Comparison of ENCODE assay signal across 8 cellular contexts in the genomic region with DNA sequence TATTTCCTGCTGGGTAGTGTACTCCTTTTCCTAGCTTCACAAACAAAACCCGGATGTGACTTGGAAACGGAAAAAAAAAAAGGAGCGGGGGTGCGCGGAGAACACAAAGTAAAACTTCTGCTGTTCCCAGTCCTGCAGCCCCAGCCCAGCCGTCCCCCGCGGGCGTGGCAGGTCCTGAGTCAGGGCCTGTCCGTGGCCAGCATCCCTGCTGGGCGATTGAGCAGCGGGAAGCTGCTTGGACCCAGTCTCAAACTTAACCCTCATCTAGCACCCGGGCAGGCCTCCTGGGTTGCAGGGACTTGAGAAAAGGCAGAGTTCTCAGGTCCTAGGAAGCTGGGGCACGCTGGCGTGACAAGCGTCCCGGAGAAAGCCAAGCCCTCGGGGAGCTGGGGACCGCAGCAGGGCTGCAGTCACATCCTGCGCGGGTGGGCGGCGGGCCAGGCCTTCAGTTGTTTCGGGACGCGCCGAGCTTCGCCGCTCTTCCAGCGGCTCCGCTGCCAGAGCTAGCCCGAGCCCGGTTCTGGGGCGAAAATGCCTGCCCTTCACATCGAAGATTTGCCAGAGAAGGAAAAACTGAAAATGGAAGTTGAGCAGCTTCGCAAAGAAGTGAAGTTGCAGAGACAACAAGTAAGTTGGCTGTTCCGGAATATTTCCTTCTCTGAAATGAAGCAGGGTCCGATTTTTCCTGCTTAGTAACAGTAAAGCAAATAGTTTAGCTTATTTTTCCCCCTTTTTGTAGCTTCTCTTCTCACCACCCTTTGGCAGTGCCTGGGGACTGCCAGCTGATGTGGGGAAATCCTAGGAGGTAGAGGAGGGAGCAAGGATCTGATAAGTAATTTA. TPM values are rescaled to one million over a fixed set of nuclear protein-coding genes. Genes with fewer than 3 reads are reported as not detected.
DNase-seq lines count a peak whose midpoint lies in the region; ATAC-seq and TF ChIP-seq lines count a peak whose summit lies in the region.

A gene (plus strand): TSS at position 129 of the 840 bp plus-strand sequence. CDS start 403 bp downstream, at position 532.

- H3K4me3 Mint-ChIP-seq in activated CD8-positive, alpha-beta T cell treated with anti-CD3 and anti-CD28 coated beads for 36 hours = peak within 1 kb of the TSS; percentile 44
- peak within 1 kb of the TSS; percentile 56 to 79 for H3K4me3 Mint-ChIP-seq in stimulated activated naive CD8-positive, alpha-beta T cell treated with anti-CD3 and anti-CD28 coated beads, Interleukin-15, amount 100 ng/mL, for 72 hours

- H3K27me3 Mint-ChIP-seq in activated CD8-positive, alpha-beta T cell treated with anti-CD3 and anti-CD28 coated beads for 36 hours = peaks cover 28% of the 10 kb centered on the region
- peaks cover 67% of the 10 kb centered on the region for H3K27me3 Mint-ChIP-seq in stimulated activated naive CD8-positive, alpha-beta T cell treated with anti-CD3 and anti-CD28 coated beads, Interleukin-15, amount 100 ng/mL, for 72 hours

- peaks cover 2% of the 10 kb centered on the region for H3K4me1 Mint-ChIP-seq in activated CD8-positive, alpha-beta T cell treated with anti-CD3 and anti-CD28 coated beads for 36 hours (ENCODE audit: low read depth)
- no peaks in the 10 kb centered on the region for H3K4me1 Mint-ChIP-seq in stimulated activated naive CD8-positive, alpha-beta T cell treated with anti-CD3 and anti-CD28 coated beads, Interleukin-15, amount 100 ng/mL, for 72 hours

- DNase-seq in EL = peak; percentile 84
- DNase-seq in HT1080 (ENCODE audit: low read depth) = peak; percentile 81
- DNase-seq in activated CD8-positive, alpha-beta T cell treated with anti-CD3 and anti-CD28 coated beads for 36 hours = peak; percentile 55
- DNase-seq in midbrain (lab: John Stamatoyannopoulos, UW) = peak; percentile 55
- DNase-seq in stimulated activated naive CD8-positive, alpha-beta T cell treated with anti-CD3 and anti-CD28 coated beads, Interleukin-15, amount 100 ng/mL, for 72 hours = peak; percentile 21 to 29
- no peak for DNase-seq in DMS153 (lab: John Stamatoyannopoulos, UW)

- H3K36me3 Mint-ChIP-seq in activated CD8-positive, alpha-beta T cell treated with anti-CD3 and anti-CD28 coated beads for 36 hours (ENCODE audit: low read depth) = no peaks in the 10 kb centered on the region

- no peaks in the 10 kb centered on the region for H3K9me3 Mint-ChIP-seq in activated CD8-positive, alpha-beta T cell treated with anti-CD3 and anti-CD28 coated beads for 36 hours
- no peaks in the 10 kb centered on the region for H3K9me3 Mint-ChIP-seq in stimulated activated naive CD8-positive, alpha-beta T cell treated with anti-CD3 and anti-CD28 coated beads, Interleukin-15, amount 100 ng/mL, for 72 hours

- no peak within 1 kb of the TSS for H3K27ac Mint-ChIP-seq in activated CD8-positive, alpha-beta T cell treated with anti-CD3 and anti-CD28 coated beads for 36 hours
- H3K27ac Mint-ChIP-seq in stimulated activated naive CD8-positive, alpha-beta T cell treated with anti-CD3 and anti-CD28 coated beads, Interleukin-15, amount 100 ng/mL, for 72 hours = no peak within 1 kb of the TSS

- ATAC-seq in GM21423 (IDR thresholded peaks at IDR 0.05; ENCODE audit: unreplicated experiment) (peak; percentile 94), esophagus mucosa (peak; percentile 51)
- ATAC-seq in activated CD8-positive, alpha-beta T cell treated with anti-CD3 and anti-CD28 coated beads for 36 hours = peak; percentile 84
- peak; percentile 91 for ATAC-seq in stimulated activated naive CD8-positive, alpha-beta T cell treated with anti-CD3 and anti-CD28 coated beads, Interleukin-15, amount 100 ng/mL, for 72 hours

- POLR2A ChIA-PET in activated CD8-positive, alpha-beta T cell treated with anti-CD3 and anti-CD28 coated beads for 36 hours (lab: Charles Lee) = interaction anchor here (1.1 kb wide), 1 partner anchor 8 kb away, joined by 3 read pairs; no protein-coding TSS in a partner anchor

- TF ChIP-seq CTCF in activated CD8-positive, alpha-beta T cell treated with anti-CD3 and anti-CD28 coated beads for 36 hours (IDR thresholded peaks at IDR 0.05) = no peak

- intact Hi-C loops in activated CD8-positive, alpha-beta T cell treated with anti-CD3 and anti-CD28 coated beads for 36 hours (cut with micrococcal nuclease) = no loop called here

- CTCF ChIA-PET in activated CD8-positive, alpha-beta T cell treated with anti-CD3 and anti-CD28 coated beads for 36 hours (lab: Charles Lee) = interaction anchor here (0.8 to 1.2 kb wide), 2 partner anchors 10 to 44 kb away, joined by 3 to 5 read pairs; no protein-coding TSS in a partner anchor

RNA-seq across cellular contexts. Expression of the gene that starts here (rescaled TPM):
- 17.6 and 22.9 TPM in 2 replicates for total RNA-seq in HT1080 (2014; rRNA removed; shearing (Covaris generic))
- polyA plus RNA-seq in HT1080 (2015; cell fraction: cytosol; rRNA removed) = 6.8 and 11.4 TPM in 2 replicates
- polyA plus RNA-seq in HT1080 (2015; cell fraction: nucleus; rRNA removed) = 3.9 and 5.5 TPM in 2 replicates
- total RNA-seq in activated CD8-positive, alpha-beta T cell treated with anti-CD3 and anti-CD28 coated beads for 36 hours = not detected
- 1.4 TPM for total RNA-seq in esophagus mucosa

Comparison
In these comparisons a context has a peak if more than half of its experiments do, and no peak if none do; other contexts are left out.
1. Peak in DNase-seq and ATAC-seq in activated CD8-positive, alpha-beta T cell treated with anti-CD3 and anti-CD28 coated beads for 36 hours; RNA of the gene not detected or under 1 TPM.